ENCODE assay signal across 20 cellular contexts in the genomic region with DNA sequence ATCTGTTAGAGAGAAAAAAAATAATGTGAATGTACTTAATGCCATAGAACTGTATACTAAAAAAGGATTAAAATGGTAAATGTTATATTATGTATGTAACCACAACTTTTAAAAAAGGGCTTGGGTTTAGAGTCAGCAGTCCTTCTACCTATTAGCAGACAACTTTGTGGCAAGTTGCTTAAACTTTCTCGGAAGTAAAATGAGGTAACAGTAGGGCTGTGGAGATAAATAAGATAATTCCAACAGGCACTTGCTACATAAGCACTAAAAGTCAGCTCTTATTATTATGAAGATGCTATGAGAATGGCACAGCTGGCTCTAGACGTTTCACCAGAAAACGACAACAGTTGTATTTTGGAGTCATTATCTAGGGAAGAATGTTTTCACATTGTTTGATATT.
"Had no signal": no experiment of that assay in that cellular context is flagged by ENCODE, and none has a peak within 500 bp of the region (broad histone marks: within the 10 kb centered on the region; RNA-seq: fewer than 3 reads in every experiment).

No MANE protein-coding gene starts in this region.

- H3K4me3 Mint-ChIP-seq: memory B cell; mesothelial cell of epicardium; natural killer cell treated with Interleukin-12 subunit alpha and Interleukin-12 subunit beta and Interleukin-15 and Interleukin-18, amount 100 ng/mL, for 72 hours; neural progenitor cell had no signal

- H3K36me3 Mint-ChIP-seq: memory B cell had no signal

- ATAC-seq: gastroesophageal sphincter; lower lobe of right lung; natural killer cell treated with Interleukin-12 subunit alpha and Interleukin-12 subunit beta and Interleukin-15 and Interleukin-18, amount 100 ng/mL, for 72 hours; pancreas; right cardiac atrium had no signal

- H3K27me3 Mint-ChIP-seq: memory B cell; natural killer cell treated with Interleukin-12 subunit alpha and Interleukin-12 subunit beta and Interleukin-15 and Interleukin-18, amount 100 ng/mL, for 72 hours; progenitor cell of endocrine pancreas had no signal

- H3K9me3 Mint-ChIP-seq: immature natural killer cell; memory B cell; natural killer cell treated with Interleukin-12 subunit alpha and Interleukin-12 subunit beta and Interleukin-15 and Interleukin-18, amount 100 ng/mL, for 72 hours had no signal

- DNase-seq: esophagus squamous epithelium; foreskin fibroblast; glutamatergic neuron; immature natural killer cell; left ventricle myocardium inferior; lower lobe of right lung; occipital lobe; pancreas; right cardiac atrium; stimulated activated CD4-positive, alpha-beta T cell treated with anti-CD3 and anti-CD28 coated beads, Interleukin-12 subunit alpha, Interleukin-12 subunit beta, amount 100 ng/mL, for 4 hours; stimulated activated naive CD4-positive, alpha-beta T cell; stomach; substantia nigra; transverse colon had no signal

- H3K4me1 Mint-ChIP-seq: neural progenitor cell had no signal

- H3K27ac Mint-ChIP-seq: memory B cell; mesothelial cell of epicardium; natural killer cell treated with Interleukin-12 subunit alpha and Interleukin-12 subunit beta and Interleukin-15 and Interleukin-18, amount 100 ng/mL, for 72 hours; neural progenitor cell; progenitor cell of endocrine pancreas had no signal
